ENCODE assay signal across 15 cellular contexts in genomic region chr7:111438369-111439289, GRCh38.
DNase-seq lines count a peak whose midpoint lies in the region; ATAC-seq and TF ChIP-seq lines count a peak whose summit lies in the region.
"Had no signal": no experiment of that assay in that cellular context is flagged by ENCODE, and none has a peak within 500 bp of the region (broad histone marks: within the 10 kb centered on the region; RNA-seq: fewer than 3 reads in every experiment).

No MANE protein-coding gene starts in this region.

- DNase-seq in ACHN (peak; percentile 19), HFFc6 (peak; percentile 54), brain pericyte (ENCODE audit: low read depth, low spot score) (peak; percentile 36), kidney epithelial cell (ENCODE audit: low read depth) (peak; percentile 12), GM20000 (ENCODE audit: low spot score) (no peak), testis (no peak)
- no peak for DNase-seq in activated T-cell treated with anti-CD3 and anti-CD28 coated beads, Interleukin-2, amount 50 U/mL, for 4 hours
- no peak for DNase-seq in activated naive CD8-positive, alpha-beta T cell treated with anti-CD3 and anti-CD28 coated beads for 36 hours
- DNase-seq: activated CD8-positive, alpha-beta T cell treated with anti-CD3 and anti-CD28 coated beads for 36 hours; activated naive CD8-positive, alpha-beta T cell treated with anti-CD3 and anti-CD28 coated beads, Interleukin-2, amount 50 U/mL, for 24 hours; glutamatergic neuron; mucosa of descending colon; NCI-H446; stimulated activated naive CD8-positive, alpha-beta T cell treated with anti-CD3 and anti-CD28 coated beads, Interleukin-15, amount 100 ng/mL, for 72 hours had no signal

- H3K9me3 ChIP-seq in testis = no peaks in the 10 kb centered on the region

- 63 to 65% methylated on average over 3 of the region's 3 CpGs for WGBS in testis, 2 donors

- peaks cover 30% of the 10 kb centered on the region for H3K4me1 Mint-ChIP-seq in HFFc6 (ENCODE audit: low read depth)
- H3K4me1 Mint-ChIP-seq in activated T-cell treated with anti-CD3 and anti-CD28 coated beads, Interleukin-2, amount 50 U/mL, for 4 hours (ENCODE audit: low read depth) = no peaks in the 10 kb centered on the region
- H3K4me1 Mint-ChIP-seq in activated naive CD8-positive, alpha-beta T cell treated with anti-CD3 and anti-CD28 coated beads for 36 hours = no peaks in the 10 kb centered on the region
- H3K4me1 Mint-ChIP-seq: activated naive CD8-positive, alpha-beta T cell treated with anti-CD3 and anti-CD28 coated beads, Interleukin-2, amount 50 U/mL, for 24 hours; stimulated activated naive CD8-positive, alpha-beta T cell treated with anti-CD3 and anti-CD28 coated beads, Interleukin-15, amount 100 ng/mL, for 72 hours had no signal

- no peaks in the 10 kb centered on the region for H3K27me3 Mint-ChIP-seq in HFFc6 (ENCODE audit: insufficient read depth)
- no peaks in the 10 kb centered on the region for H3K27me3 Mint-ChIP-seq in activated T-cell treated with anti-CD3 and anti-CD28 coated beads, Interleukin-2, amount 50 U/mL, for 4 hours (ENCODE audit: low read depth)
- no peaks in the 10 kb centered on the region for H3K27me3 Mint-ChIP-seq in activated naive CD8-positive, alpha-beta T cell treated with anti-CD3 and anti-CD28 coated beads for 36 hours
- H3K27me3 Mint-ChIP-seq: activated CD8-positive, alpha-beta T cell treated with anti-CD3 and anti-CD28 coated beads for 36 hours; activated naive CD8-positive, alpha-beta T cell treated with anti-CD3 and anti-CD28 coated beads, Interleukin-2, amount 50 U/mL, for 24 hours; stimulated activated naive CD8-positive, alpha-beta T cell treated with anti-CD3 and anti-CD28 coated beads, Interleukin-15, amount 100 ng/mL, for 72 hours had no signal

- peak overlapping the region; percentile 34 for H3K4me3 Mint-ChIP-seq in HFFc6
- no peak overlapping the region for H3K4me3 Mint-ChIP-seq in activated T-cell treated with anti-CD3 and anti-CD28 coated beads, Interleukin-2, amount 50 U/mL, for 4 hours
- no peak overlapping the region for H3K4me3 Mint-ChIP-seq in activated naive CD8-positive, alpha-beta T cell treated with anti-CD3 and anti-CD28 coated beads for 36 hours
- H3K4me3 Mint-ChIP-seq: activated CD8-positive, alpha-beta T cell treated with anti-CD3 and anti-CD28 coated beads for 36 hours; activated naive CD8-positive, alpha-beta T cell treated with anti-CD3 and anti-CD28 coated beads, Interleukin-2, amount 50 U/mL, for 24 hours; stimulated activated naive CD8-positive, alpha-beta T cell treated with anti-CD3 and anti-CD28 coated beads, Interleukin-15, amount 100 ng/mL, for 72 hours had no signal

- H3K27me3 ChIP-seq in kidney epithelial cell (ENCODE audit: control insufficient read depth, insufficient read depth, low read length) (no peaks in the 10 kb centered on the region), testis (no peaks in the 10 kb centered on the region)

- intact Hi-C loops in testis (cut with DNase I; ENCODE audit: low total_unique reads) = no loop called here

- no peak overlapping the region for H3K27ac ChIP-seq in testis
- H3K27ac ChIP-seq: C4-2B had no signal

- in situ Hi-C loops in ACHN (cut with HindIII; ENCODE audit: low pct_ligation_motif_present, low pct_unique_long_range_greater_than_20kb, low sequenced_read_pairs) = no loop called here

- H3K27ac Mint-ChIP-seq in HFFc6 = peak overlapping the region; percentile 72
- H3K27ac Mint-ChIP-seq in activated naive CD8-positive, alpha-beta T cell treated with anti-CD3 and anti-CD28 coated beads for 36 hours = no peak overlapping the region
- H3K27ac Mint-ChIP-seq: activated CD8-positive, alpha-beta T cell treated with anti-CD3 and anti-CD28 coated beads for 36 hours; activated naive CD8-positive, alpha-beta T cell treated with anti-CD3 and anti-CD28 coated beads, Interleukin-2, amount 50 U/mL, for 24 hours had no signal

- no peak for TF ChIP-seq POLR2A in testis (IDR thresholded peaks at IDR 0.05)

- no peak for ATAC-seq in activated T-cell treated with anti-CD3 and anti-CD28 coated beads, Interleukin-2, amount 50 U/mL, for 4 hours
- ATAC-seq: activated CD8-positive, alpha-beta T cell treated with anti-CD3 and anti-CD28 coated beads for 36 hours; activated naive CD8-positive, alpha-beta T cell treated with anti-CD3 and anti-CD28 coated beads, Interleukin-2, amount 50 U/mL, for 24 hours; mucosa of descending colon; stimulated activated naive CD8-positive, alpha-beta T cell treated with anti-CD3 and anti-CD28 coated beads, Interleukin-15, amount 100 ng/mL, for 72 hours had no signal

- H3K36me3 Mint-ChIP-seq in HFFc6 (ENCODE audit: low read depth) = peaks cover 10% of the 10 kb centered on the region; the same call in 1 of the 2 replicates
- peaks cover 30% of the 10 kb centered on the region for H3K36me3 Mint-ChIP-seq in activated T-cell treated with anti-CD3 and anti-CD28 coated beads, Interleukin-2, amount 50 U/mL, for 4 hours (ENCODE audit: insufficient read depth)
- peaks cover 47% of the 10 kb centered on the region for H3K36me3 Mint-ChIP-seq in activated naive CD8-positive, alpha-beta T cell treated with anti-CD3 and anti-CD28 coated beads for 36 hours

- TF ChIP-seq CTCF in HFFc6 (IDR thresholded peaks at IDR 0.05) (no peak), kidney epithelial cell (IDR thresholded peaks at IDR 0.05; ENCODE audit: insufficient read depth, low read length, poor library complexity, severe bottlenecking) (no peak), GM20000 (IDR thresholded peaks at IDR 0.05; ENCODE audit: extremely low read depth, missing control alignments) (no peak), testis (IDR thresholded peaks at IDR 0.05) (no peak)

- H3K9me3 Mint-ChIP-seq in HFFc6 = no peaks in the 10 kb centered on the region; the same call in 1 of the 2 replicates
- peaks cover 20% of the 10 kb centered on the region for H3K9me3 Mint-ChIP-seq in activated T-cell treated with anti-CD3 and anti-CD28 coated beads, Interleukin-2, amount 50 U/mL, for 4 hours
- peaks cover 31% of the 10 kb centered on the region for H3K9me3 Mint-ChIP-seq in activated naive CD8-positive, alpha-beta T cell treated with anti-CD3 and anti-CD28 coated beads for 36 hours

- H3K36me3 ChIP-seq in kidney epithelial cell (ENCODE audit: control insufficient read depth, insufficient read depth, low read length) (no peaks in the 10 kb centered on the region), testis (ENCODE audit: low read depth, missing control alignments) (no peaks in the 10 kb centered on the region)

- H3K4me1 ChIP-seq in testis = no peaks in the 10 kb centered on the region

- no peak overlapping the region for H3K4me3 ChIP-seq in kidney epithelial cell (ENCODE audit: low read depth, low read length)
- H3K4me3 ChIP-seq in testis = no peak overlapping the region
- H3K4me3 ChIP-seq: mucosa of descending colon had no signal

Comparison
In these comparisons a context has a peak if more than half of its experiments do, and no peak if none do; other contexts are left out.
1. DNase-seq: peak in ACHN (single experiment), HFFc6 (single experiment), brain pericyte (single experiment) and kidney epithelial cell (single experiment); none in GM20000 (single experiment), activated T-cell treated with anti-CD3 and anti-CD28 coated beads, Interleukin-2, amount 50 U/mL, for 4 hours (single experiment), activated naive CD8-positive, alpha-beta T cell treated with anti-CD3 and anti-CD28 coated beads for 36 hours (single experiment) and testis (single experiment).